13 cellular contexts compared by ENCODE assay signal in the genomic region with DNA sequence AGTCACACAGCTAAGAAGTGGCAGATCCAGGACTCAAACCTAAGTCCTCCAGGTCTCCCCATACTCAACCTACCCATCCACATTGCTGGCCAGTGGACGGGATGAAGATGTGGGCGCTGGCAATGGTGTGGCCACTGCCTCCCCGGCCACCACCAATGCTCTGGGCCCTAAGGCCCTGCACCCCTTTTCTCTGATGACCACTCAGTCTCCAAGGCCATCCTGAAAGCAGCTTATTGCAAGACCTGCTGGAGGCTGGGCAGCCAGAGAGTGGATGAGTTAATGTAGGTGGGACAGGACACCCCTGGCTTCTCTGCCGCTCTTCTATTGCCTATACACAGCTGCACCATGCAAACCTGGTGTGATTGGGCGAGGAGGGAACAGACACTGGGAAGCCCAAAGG.
DNase-seq lines count a peak whose midpoint lies in the region; ATAC-seq, FAIRE-seq and TF ChIP-seq lines count a peak whose summit lies in the region.
"Had no signal": no experiment of that assay in that cellular context is flagged by ENCODE, and none has a peak within 500 bp of the region (broad histone marks: within the 10 kb centered on the region; RNA-seq: fewer than 3 reads in every experiment).

No MANE protein-coding gene starts in this region.

- peak overlapping the region; percentile 85 to 94 (median 91) for H3K9ac ChIP-seq in BLaER1 treated with 17β-estradiol and CSF1 and Interleukin-3, amounts not matched to agents 10 nM and 100 nM
- no peak overlapping the region for H3K9ac ChIP-seq in kidney (ENCODE audit: low read length in 2 of 2)

- no peaks in the 10 kb centered on the region for H3K36me3 Mint-ChIP-seq in activated T-helper 2 cell treated with anti-CD3 and anti-CD28 coated beads, Interferon-gamma antibody, Interleukin-2, Interleukin-4, amounts not matched to agents 10 μg/mL and 5 μg/mL and 100 μg/mL, durations not matched to agents 14 hours and 24 hours and 36 hours (ENCODE audit: low read depth)
- H3K36me3 Mint-ChIP-seq in naive B cell = no peaks in the 10 kb centered on the region

- peak overlapping the region; percentile 91 to 100 (median 99) for H3K27ac ChIP-seq in BLaER1 treated with 17β-estradiol and CSF1 and Interleukin-3, amounts not matched to agents 10 nM and 100 nM
- H3K27ac ChIP-seq in HL-60 (replicated peaks) (peak overlapping the region; percentile 87), kidney (ENCODE audit: low read depth in 2 of 2, low read length in 2 of 2) (no peak overlapping the region), prostate gland (no peak overlapping the region)

- H3K27me3 ChIP-seq in BLaER1 treated with 17β-estradiol and CSF1 and Interleukin-3, amounts not matched to agents 10 nM and 100 nM = no peaks in the 10 kb centered on the region
- H3K27me3 ChIP-seq in HL-60 (ENCODE audit: insufficient read depth, poor library complexity, severe bottlenecking) (no peaks in the 10 kb centered on the region), prostate gland (replicated peaks; ENCODE audit: insufficient read depth) (no peaks in the 10 kb centered on the region)

- no peaks in the 10 kb centered on the region for H3K36me3 ChIP-seq in BLaER1 treated with 17β-estradiol and CSF1 and Interleukin-3, amounts not matched to agents 10 nM and 100 nM
- no peaks in the 10 kb centered on the region for H3K36me3 ChIP-seq in kidney (ENCODE audit: control insufficient read depth in 1 of 2, insufficient read depth in 2 of 2, low read length in 2 of 2)
- H3K36me3 ChIP-seq in prostate gland = no peaks in the 10 kb centered on the region

- FAIRE-seq in kidney (lab: Jason Lieb, UNC) = no peak

- no peaks in the 10 kb centered on the region for H3K27me3 Mint-ChIP-seq in activated T-helper 2 cell treated with anti-CD3 and anti-CD28 coated beads, Interferon-gamma antibody, Interleukin-2, Interleukin-4, amounts not matched to agents 10 μg/mL and 5 μg/mL and 100 μg/mL, durations not matched to agents 14 hours and 24 hours and 36 hours (ENCODE audit: low read depth)
- H3K27me3 Mint-ChIP-seq in naive B cell = no peaks in the 10 kb centered on the region

- no peak for ATAC-seq in naive B cell (ENCODE audit: low read depth in 2 of 2)

- WGBS in prostate gland = 99% methylated on average over 5 of the region's 5 CpGs

- H3K4me1 ChIP-seq in BLaER1 treated with 17β-estradiol and CSF1 and Interleukin-3, amounts not matched to agents 10 nM and 100 nM = peaks cover 73 to 98% (median 96%) of the 10 kb centered on the region in 10 experiments
- peaks cover 0 to 12% of the 10 kb centered on the region in 2 donors for H3K4me1 ChIP-seq in kidney (ENCODE audit: control insufficient read depth in 1 of 2, insufficient read depth in 1 of 2, low read depth in 1 of 2, low read length in 2 of 2)
- H3K4me1 ChIP-seq in prostate gland (replicated peaks) = no peaks in the 10 kb centered on the region

- intact Hi-C loops in activated T-helper 2 cell treated with anti-CD3 and anti-CD28 coated beads, Interferon-gamma antibody, Interleukin-2, Interleukin-4, amounts not matched to agents 10 μg/mL and 5 μg/mL and 100 μg/mL, durations not matched to agents 14 hours and 24 hours and 36 hours (cut with micrococcal nuclease) = loop anchor here (2.0 kb wide), 1 partner anchor 15 kb away; no protein-coding TSS in a partner anchor
- intact Hi-C loops in kidney (cut with DNase I) = no loop called here
- intact Hi-C loops in prostate gland (cut with DNase I) = no loop called here

- no peaks in the 10 kb centered on the region for H3K9me3 ChIP-seq in BLaER1 treated with 17β-estradiol and CSF1 and Interleukin-3, amounts not matched to agents 10 nM and 100 nM (replicated peaks in 1 of 11)
- H3K9me3 ChIP-seq in kidney (ENCODE audit: control insufficient read depth in 1 of 2, low read length in 2 of 2) (no peaks in the 10 kb centered on the region), prostate gland (no peaks in the 10 kb centered on the region)

- no peaks in the 10 kb centered on the region for H4K20me1 ChIP-seq in BLaER1 treated with 17β-estradiol and CSF1 and Interleukin-3, amounts not matched to agents 10 nM and 100 nM

- no peak overlapping the region for H3K4me3 Mint-ChIP-seq in activated T-helper 2 cell treated with anti-CD3 and anti-CD28 coated beads, Interferon-gamma antibody, Interleukin-2, Interleukin-4, amounts not matched to agents 10 μg/mL and 5 μg/mL and 100 μg/mL, durations not matched to agents 14 hours and 24 hours and 36 hours (ENCODE audit: low read depth)
- peak overlapping the region in 7 of 8 donors; percentile 15 to 90 (median 75) for H3K4me3 Mint-ChIP-seq in naive B cell

- peak overlapping the region; percentile 88 to 97 (median 93) for H3K4me2 ChIP-seq in BLaER1 treated with 17β-estradiol and CSF1 and Interleukin-3, amounts not matched to agents 10 nM and 100 nM

- DNase-seq in HL-60 (ENCODE audit: low read depth in 1 of 2, low spot score in 1 of 2) (no peak), naive B cell (no peak), GM10266 (ENCODE audit: extremely low spot score) (no peak), NCI-H2196 treated with DMSO at 0.1 percent for 48 hours (lab: John Stamatoyannopoulos, UW; ENCODE audit: unreplicated experiment) (no peak), kidney (no peak), prostate gland (ENCODE audit: low spot score) (no peak)
- DNase-seq in activated T-helper 2 cell treated with anti-CD3 and anti-CD28 coated beads, Interferon-gamma antibody, Interleukin-2, Interleukin-4, amounts not matched to agents 10 μg/mL and 5 μg/mL and 100 μg/mL, durations not matched to agents 14 hours and 24 hours and 36 hours (ENCODE audit: low spot score) = no peak
- DNase-seq: activated CD4-positive, CD25-positive, alpha-beta regulatory T cell treated with anti-CD3 and anti-CD28 coated beads, Interleukin-2, amount 50 U/mL, for 72 hours; midbrain; NCI-H2081; NCI-H526 treated with DMSO at 0.1 percent for 48 hours; occipital lobe had no signal

- H3K4me3 ChIP-seq in BLaER1 treated with 17β-estradiol and CSF1 and Interleukin-3, amounts not matched to agents 10 nM and 100 nM = peak overlapping the region in 4 of 10 experiments; percentile 16 to 62 (median 52); a peak in 6 of 20 replicates
- H3K4me3 ChIP-seq in HL-60 (replicated peaks; ENCODE audit: insufficient read depth, low read length) (no peak overlapping the region), kidney (ENCODE audit: low read length in 2 of 2) (no peak overlapping the region), prostate gland (no peak overlapping the region)

- no peaks in the 10 kb centered on the region for H3K9me3 Mint-ChIP-seq in activated T-helper 2 cell treated with anti-CD3 and anti-CD28 coated beads, Interferon-gamma antibody, Interleukin-2, Interleukin-4, amounts not matched to agents 10 μg/mL and 5 μg/mL and 100 μg/mL, durations not matched to agents 14 hours and 24 hours and 36 hours
- no peaks in the 10 kb centered on the region for H3K9me3 Mint-ChIP-seq in naive B cell

- TF ChIP-seq POLR2A in prostate gland (IDR thresholded peaks at IDR 0.05) = no peak

- peak overlapping the region; percentile 95 for H3K27ac Mint-ChIP-seq in activated T-helper 2 cell treated with anti-CD3 and anti-CD28 coated beads, Interferon-gamma antibody, Interleukin-2, Interleukin-4, amounts not matched to agents 10 μg/mL and 5 μg/mL and 100 μg/mL, durations not matched to agents 14 hours and 24 hours and 36 hours
- H3K27ac Mint-ChIP-seq in naive B cell = peak overlapping the region in 4 of 6 donors; percentile 47 to 99 (median 86)

- TF ChIP-seq CTCF in HL-60 (IDR thresholded peaks at IDR 0.05; ENCODE audit: insufficient read depth, low read length) (no peak), GM10266 (IDR thresholded peaks at IDR 0.05; ENCODE audit: control insufficient read depth, insufficient read depth, low read depth, missing control alignments) (no peak), kidney (IDR thresholded peaks at IDR 0.05; ENCODE audit: borderline replicate concordance, extremely low read depth, insufficient read depth) (no peak), prostate gland (IDR thresholded peaks at IDR 0.05) (no peak)

- peaks cover 88% of the 10 kb centered on the region for H3K4me1 Mint-ChIP-seq in activated T-helper 2 cell treated with anti-CD3 and anti-CD28 coated beads, Interferon-gamma antibody, Interleukin-2, Interleukin-4, amounts not matched to agents 10 μg/mL and 5 μg/mL and 100 μg/mL, durations not matched to agents 14 hours and 24 hours and 36 hours (ENCODE audit: low read depth)
- H3K4me1 Mint-ChIP-seq in naive B cell = peaks cover 63 to 88% (median 81%) of the 10 kb centered on the region in 3 donors

Comparison
In these comparisons a context has a peak if more than half of its experiments do, and no peak if none do; other contexts are left out.
1. H3K27ac ChIP-seq: peak in BLaER1 treated with 17β-estradiol and CSF1 and Interleukin-3, amounts not matched to agents 10 nM and 100 nM (11 of 11) and HL-60 (single experiment); none in kidney (0 of 2) and prostate gland (0 of 2).
2. H3K9ac ChIP-seq: peak in BLaER1 treated with 17β-estradiol and CSF1 and Interleukin-3, amounts not matched to agents 10 nM and 100 nM (11 of 11); none in kidney (0 of 2).